In genomic region chr20:32523613-32524218, GRCh38 we compare ENCODE assay signal across 16 cellular contexts.
A peak's percentile ranks its signal among the peaks of the same experiment; 100 is the strongest.
DNase-seq lines count a peak whose midpoint lies in the region; ATAC-seq, FAIRE-seq and TF ChIP-seq lines count a peak whose summit lies in the region.
"Had no signal": no experiment of that assay in that cellular context is flagged by ENCODE, and none has a peak within 500 bp of the region (broad histone marks: within the 10 kb centered on the region; RNA-seq: fewer than 3 reads in every experiment).

No MANE protein-coding gene starts in this region.

- H3K27me3 ChIP-seq in HepG2 (ENCODE audit: control insufficient read depth in 1 of 2, insufficient read depth in 2 of 2, low read length in 2 of 2) (no peaks in the 10 kb centered on the region), right lobe of liver (no peaks in the 10 kb centered on the region), liver (ENCODE audit: control insufficient read depth in 4 of 4, insufficient read depth in 4 of 4, low read length in 3 of 4) (no peaks in the 10 kb centered on the region)

- ATAC-seq in HepG2 (peak; percentile 8), right lobe of liver (no peak), GM18858 (IDR thresholded peaks at IDR 0.05; ENCODE audit: unreplicated experiment) (no peak), GM18519 (IDR thresholded peaks at IDR 0.05; ENCODE audit: low FRiP score, unreplicated experiment) (no peak)
- ATAC-seq in activated CD8-positive, alpha-beta T cell treated with anti-CD3 and anti-CD28 coated beads, Interleukin-2, amount 10 ng/mL, durations not matched to agents 7 days and 5 days, result no peak
- ATAC-seq: psoas muscle had no signal

- peaks cover 66% of the 10 kb centered on the region for H3K4me1 ChIP-seq in HepG2 (ENCODE audit: insufficient read depth, low read length)
- H3K4me1 ChIP-seq in right lobe of liver, result peaks cover 0 to 17% (median 3%) of the 10 kb centered on the region in 4 donors
- H3K4me1 ChIP-seq in liver (ENCODE audit: control insufficient read depth in 4 of 4, insufficient read depth in 4 of 4, low read length in 3 of 4), result peaks cover 6 to 32% (median 18%) of the 10 kb centered on the region in 4 donors
- H3K4me1 ChIP-seq: psoas muscle had no signal

- H2AFZ ChIP-seq in HepG2 (ENCODE audit: low read length), result no peak overlapping the region

- H3K4me3 ChIP-seq in HepG2 (replicated peaks in 1 of 3; ENCODE audit: insufficient read depth in 1 of 3, low read depth in 2 of 3, low read length in 3 of 3), result peak overlapping the region in 1 of 3 experiments; percentile 8; a peak in 1 of 6 replicates
- H3K4me3 ChIP-seq in right lobe of liver, result no peak overlapping the region
- no peak overlapping the region for H3K4me3 ChIP-seq in liver (ENCODE audit: low read depth in 1 of 3, low read length in 3 of 3)
- H3K4me3 ChIP-seq: psoas muscle had no signal

- no peaks in the 10 kb centered on the region for H3K79me2 ChIP-seq in HepG2 (ENCODE audit: insufficient read depth, low read length)

- H3K27ac ChIP-seq in HepG2 (ENCODE audit: extremely low read length, insufficient read depth, low read length) (peak overlapping the region; percentile 48), right lobe of liver (no peak overlapping the region), liver (ENCODE audit: low read depth in 1 of 2, low read length in 2 of 2) (no peak overlapping the region)
- H3K27ac ChIP-seq: psoas muscle had no signal

- no peak for FAIRE-seq in HepG2 (lab: Jason Lieb, UNC)
- FAIRE-seq: RCC 7860 had no signal

- TF ChIP-seq EP300 in HepG2 (IDR thresholded peaks at IDR 0.05; ENCODE audit: low read depth in 2 of 2, low read length in 2 of 2), result no peak
- TF ChIP-seq EP300 in HepG2 (CRISPR knock-in tag; IDR thresholded peaks at IDR 0.05; ENCODE audit: borderline replicate concordance), result no peak

- TF ChIP-seq CTCF in HepG2 (CRISPR knock-in tag; IDR thresholded peaks at IDR 0.05) (no peak), right lobe of liver (IDR thresholded peaks at IDR 0.05) (no peak), liver (IDR thresholded peaks at IDR 0.05; ENCODE audit: low read depth, low read length, missing input control) (no peak)

- DNase-seq in HepG2 (ENCODE audit: low spot score) (no peak), right lobe of liver (no peak), NCI-H187 (lab: John Stamatoyannopoulos, UW) (no peak), DMS153 treated with DMSO at 0.1 percent for 48 hours (lab: John Stamatoyannopoulos, UW; ENCODE audit: unreplicated experiment) (no peak)
- DNase-seq in activated CD8-positive, alpha-beta T cell treated with anti-CD3 and anti-CD28 coated beads, Interleukin-2, amount 10 ng/mL, durations not matched to agents 7 days and 5 days, result no peak
- DNase-seq: AML-193; amniotic stem cell; H9; midbrain; psoas muscle; stimulated activated CD4-positive, alpha-beta T cell treated with anti-CD3 and anti-CD28 coated beads, Interleukin-2, amount 100 ng/mL, for 48 hours; T-helper 9 cell had no signal

- H3K9me3 Mint-ChIP-seq in activated CD8-positive, alpha-beta T cell treated with anti-CD3 and anti-CD28 coated beads, Interleukin-2, amount 10 ng/mL, durations not matched to agents 7 days and 5 days (ENCODE audit: insufficient read depth), result no peaks in the 10 kb centered on the region
- H3K9me3 Mint-ChIP-seq: H9 had no signal

- peak overlapping the region; percentile 54 for H3K4me2 ChIP-seq in HepG2 (ENCODE audit: low read depth, low read length)

- TF ChIP-seq RAD21 in HepG2 (CRISPR knock-in tag; IDR thresholded peaks at IDR 0.05) (no peak), liver (IDR thresholded peaks at IDR 0.05) (no peak)

- TF ChIP-seq POLR2A in HepG2 (IDR thresholded peaks at IDR 0.05; ENCODE audit: insufficient read depth in 1 of 2, low read depth in 2 of 2, low read length in 2 of 2) (no peak), right lobe of liver (IDR thresholded peaks at IDR 0.05) (no peak)

- peaks cover 6 to 11% of the 10 kb centered on the region in 2 experiments; a peak in 3 of 5 replicates for H3K36me3 ChIP-seq in HepG2 (replicated peaks in 1 of 2; ENCODE audit: control insufficient read depth in 1 of 2, insufficient read depth in 2 of 2, low read length in 2 of 2)
- no peaks in the 10 kb centered on the region for H3K36me3 ChIP-seq in right lobe of liver
- no peaks in the 10 kb centered on the region for H3K36me3 ChIP-seq in liver (ENCODE audit: control insufficient read depth in 4 of 4, insufficient read depth in 3 of 4, low read depth in 1 of 4, low read length in 3 of 4)

- no peaks in the 10 kb centered on the region for H3K27me3 Mint-ChIP-seq in activated CD8-positive, alpha-beta T cell treated with anti-CD3 and anti-CD28 coated beads, Interleukin-2, amount 10 ng/mL, durations not matched to agents 7 days and 5 days (ENCODE audit: low read depth)

- H3K9ac ChIP-seq in HepG2 (ENCODE audit: insufficient read depth, low read depth, low read length) (peak overlapping the region; percentile 18; the same call in 1 of the 2 replicates), liver (ENCODE audit: low read depth in 1 of 2, low read length in 2 of 2) (no peak overlapping the region)

- no peaks in the 10 kb centered on the region for H4K20me1 ChIP-seq in HepG2 (ENCODE audit: insufficient read depth, low read length)

- H3K36me3 Mint-ChIP-seq in activated CD8-positive, alpha-beta T cell treated with anti-CD3 and anti-CD28 coated beads, Interleukin-2, amount 10 ng/mL, durations not matched to agents 7 days and 5 days (ENCODE audit: low read depth), result peaks cover 29% of the 10 kb centered on the region

- BruUV-seq in HepG2 (replicated peaks; lab: Mats Ljungman, UMichigan), result no TSS peak

- H3K27ac Mint-ChIP-seq in activated CD8-positive, alpha-beta T cell treated with anti-CD3 and anti-CD28 coated beads, Interleukin-2, amount 10 ng/mL, durations not matched to agents 7 days and 5 days, result peak overlapping the region; percentile 80

- CTCF ChIA-PET in HepG2 (lab: Yijun Ruan, JAX; ENCODE audit: low intra/inter-chr PET ratio, low total read pairs), result interaction anchor here (0.6 to 4.1 kb wide), 2 partner anchors 12 to 129 kb away, joined by 3 to 170 read pairs; no protein-coding TSS in a partner anchor
- CTCF ChIA-PET in activated CD8-positive, alpha-beta T cell treated with anti-CD3 and anti-CD28 coated beads, Interleukin-2, amount 10 ng/mL, durations not matched to agents 7 days and 5 days (lab: Charles Lee), result interaction anchor here (0.6 to 12.2 kb wide), 9 partner anchors 13 to 297 kb away, joined by 3 to 285 read pairs (median 4); partner anchors contain the start of gene C20orf203

- in situ Hi-C loops in HepG2 (cut with HindIII; ENCODE audit: extremely low pct_ligation_motif_present, low pct_unique_long_range_greater_than_20kb), result loop anchor here (25.0 kb wide), 1 partner anchor 239 kb away; the partner anchor contains the start of gene DNMT3B

- no peaks in the 10 kb centered on the region for H3K9me3 ChIP-seq in HepG2 (ENCODE audit: low read length)
- no peaks in the 10 kb centered on the region for H3K9me3 ChIP-seq in right lobe of liver
- no peaks in the 10 kb centered on the region for H3K9me3 ChIP-seq in liver (ENCODE audit: control insufficient read depth in 4 of 4, low read length in 3 of 4)
- H3K9me3 ChIP-seq: psoas muscle had no signal

- no peak overlapping the region for H3K4me3 Mint-ChIP-seq in activated CD8-positive, alpha-beta T cell treated with anti-CD3 and anti-CD28 coated beads, Interleukin-2, amount 10 ng/mL, durations not matched to agents 7 days and 5 days
- H3K4me3 Mint-ChIP-seq: H9 had no signal

- POLR2A ChIA-PET in HepG2 (lab: Yijun Ruan, JAX), result interaction anchor here (0.8 to 6.5 kb wide), 27 partner anchors 9 to 158 kb away, joined by 3 to 197 read pairs (median 5); partner anchors contain the start of gene NOL4L
- POLR2A ChIA-PET in activated CD8-positive, alpha-beta T cell treated with anti-CD3 and anti-CD28 coated beads, Interleukin-2, amount 10 ng/mL, durations not matched to agents 7 days and 5 days (lab: Charles Lee), result interaction anchor here (0.9 to 8.3 kb wide), 3 partner anchors 14 to 129 kb away, joined by 3 to 145 read pairs (median 10); no protein-coding TSS in a partner anchor

- 31% methylated on average over 7 of the region's 7 CpGs for WGBS in HepG2 (ENCODE audit: low lambda C conversion rate)
- 71% methylated on average over 6 of the region's 7 CpGs for WGBS in right lobe of liver (ENCODE audit: insufficient coverage, low coverage, low lambda C conversion rate, missing lambda C conversion rate)
- 79% methylated on average over 7 of the region's 7 CpGs for WGBS in liver

- intact Hi-C loops in HepG2 (cut with micrococcal nuclease; ENCODE audit: unreplicated experiment), result loop anchor here (1.0 to 10.0 kb wide), 4 partner anchors 22 to 251 kb away; no protein-coding TSS in a partner anchor
- intact Hi-C loops in right lobe of liver (cut with DNase I), result loop anchor here in 1 of 2 donors (5.0 kb wide), 1 partner anchor 129 kb away; no protein-coding TSS in a partner anchor

- peaks cover 74% of the 10 kb centered on the region for H3K4me1 Mint-ChIP-seq in activated CD8-positive, alpha-beta T cell treated with anti-CD3 and anti-CD28 coated beads, Interleukin-2, amount 10 ng/mL, durations not matched to agents 7 days and 5 days (ENCODE audit: low read depth)

TF ChIP-seq in HepG2, 621 proteins besides CTCF, POLR2A, EP300 and RAD21 (continues in another document):
- TF ChIP-seq SNAI1 (CRISPR knock-in tag; IDR thresholded peaks at IDR 0.05; ENCODE audit: borderline replicate concordance) (peak; percentile 50; the same call in 1 of the 2 replicates), ZFY (CRISPR knock-in tag; IDR thresholded peaks at IDR 0.05) (peak; percentile 0; the same call in 1 of the 2 replicates), CCAR2 (optimal IDR thresholded peaks at IDR 0.05; ENCODE audit: low read depth, low read length) (no peak), ZNF333 (CRISPR knock-in tag; IDR thresholded peaks at IDR 0.05; ENCODE audit: borderline replicate concordance) (0 out of 2 replicates have a peak, but pooled peaks have one; percentile 10), KLF12 (CRISPR knock-in tag; IDR thresholded peaks at IDR 0.05; ENCODE audit: borderline replicate concordance) (0 out of 2 replicates have a peak, but pooled peaks have one; percentile 21), MEIS1 (CRISPR knock-in tag; IDR thresholded peaks at IDR 0.05; ENCODE audit: borderline replicate concordance) (0 out of 2 replicates have a peak, but pooled peaks have one; percentile 7)

TF ChIP-seq in liver, 16 proteins besides CTCF, POLR2A, EP300 and RAD21:
- TF ChIP-seq SP1 (IDR thresholded peaks at IDR 0.05), result no peak
- TF ChIP-seq NR2F2 (IDR thresholded peaks at IDR 0.05), result peak; percentile 77
